ENCODE assay signal across 1 cellular context in genomic region chr1:35808376-35809155, GRCh38.
TF ChIP-seq lines count a peak whose summit lies in the region.

No MANE protein-coding gene starts in this region.

TF ChIP-seq in HepG2, 621 proteins besides CTCF, POLR2A, EP300 and RAD21 (continued from another document and continues in another):
- TF ChIP-seq ZNF362 (CRISPR knock-in tag; IDR thresholded peaks at IDR 0.05; ENCODE audit: borderline replicate concordance) (no peak), ZNF282 (IDR thresholded peaks at IDR 0.05; ENCODE audit: partially characterized antibody) (no peak), MED13 (CRISPR knock-in tag; IDR thresholded peaks at IDR 0.05) (no peak), ZNF768 (CRISPR knock-in tag; IDR thresholded peaks at IDR 0.05) (peak; percentile 35; the same call in 1 of the 2 replicates), REPIN1 (CRISPR knock-in tag; IDR thresholded peaks at IDR 0.05; ENCODE audit: borderline replicate concordance, low read depth) (no peak), ZZZ3 (CRISPR knock-in tag; IDR thresholded peaks at IDR 0.05; ENCODE audit: borderline replicate concordance) (no peak), ZNF550 (CRISPR knock-in tag; IDR thresholded peaks at IDR 0.05; ENCODE audit: borderline replicate concordance) (no peak), AHR (CRISPR knock-in tag; IDR thresholded peaks at IDR 0.05) (no peak), KLF16 (CRISPR knock-in tag; IDR thresholded peaks at IDR 0.05) (no peak), NFRKB (IDR thresholded peaks at IDR 0.05) (no peak), PAX8 (CRISPR knock-in tag; IDR thresholded peaks at IDR 0.05; ENCODE audit: borderline replicate concordance) (no peak), HNRNPUL1 (IDR thresholded peaks at IDR 0.05; ENCODE audit: low read depth, low read length) (no peak), ZNF713 (CRISPR knock-in tag; IDR thresholded peaks at IDR 0.05) (no peak), ZBED4 (CRISPR knock-in tag; IDR thresholded peaks at IDR 0.05; ENCODE audit: borderline replicate concordance) (no peak), ZNF670 (CRISPR knock-in tag; IDR thresholded peaks at IDR 0.05; ENCODE audit: borderline replicate concordance) (no peak), ZNF264 (CRISPR knock-in tag; IDR thresholded peaks at IDR 0.05) (no peak), ZSCAN21 (CRISPR knock-in tag; IDR thresholded peaks at IDR 0.05; ENCODE audit: borderline replicate concordance) (no peak), ZSCAN20 (CRISPR knock-in tag; IDR thresholded peaks at IDR 0.05; ENCODE audit: borderline replicate concordance) (0 out of 2 replicates have a peak, but pooled peaks have one; percentile 49), RBM39 (IDR thresholded peaks at IDR 0.05; ENCODE audit: low read depth, low read length, poor library complexity, severe bottlenecking) (no peak), NR2F2 (IDR thresholded peaks at IDR 0.05; ENCODE audit: borderline replicate concordance, low read depth) (no peak), ZBTB7A (CRISPR knock-in tag; IDR thresholded peaks at IDR 0.05) (peak; percentile 49; the same call in 1 of the 2 replicates), PRPF4 (IDR thresholded peaks at IDR 0.05; ENCODE audit: low read depth, low read length, poor library complexity, severe bottlenecking) (no peak), CHD4 (IDR thresholded peaks at IDR 0.05; ENCODE audit: borderline replicate concordance, low read length) (no peak), ETV5 (CRISPR knock-in tag; IDR thresholded peaks at IDR 0.05; ENCODE audit: borderline replicate concordance) (no peak), SAP130 (CRISPR knock-in tag; IDR thresholded peaks at IDR 0.05; ENCODE audit: low read depth) (peak; percentile 29; the same call in 1 of the 2 replicates), ZNF75D (CRISPR knock-in tag; IDR thresholded peaks at IDR 0.05; ENCODE audit: borderline replicate concordance) (no peak), SMAD9 (CRISPR knock-in tag; IDR thresholded peaks at IDR 0.05) (no peak), AFF4 (CRISPR knock-in tag; IDR thresholded peaks at IDR 0.05) (no peak), ZNF549 (CRISPR knock-in tag; IDR thresholded peaks at IDR 0.05) (no peak), ZBTB10 (CRISPR knock-in tag; IDR thresholded peaks at IDR 0.05; ENCODE audit: borderline replicate concordance) (no peak), ZNF574 (CRISPR knock-in tag; IDR thresholded peaks at IDR 0.05) (no peak), ZMAT3 (CRISPR knock-in tag; conservative IDR thresholded peaks at IDR 0.05) (no peak), HOXA3 (CRISPR knock-in tag; IDR thresholded peaks at IDR 0.05) (peak; percentile 22; the same call in 1 of the 2 replicates), ZSCAN12 (CRISPR knock-in tag; IDR thresholded peaks at IDR 0.05) (no peak), BCLAF1 (IDR thresholded peaks at IDR 0.05) (no peak), ZNF281 (CRISPR knock-in tag; IDR thresholded peaks at IDR 0.05; ENCODE audit: borderline replicate concordance) (no peak), E2F5 (CRISPR knock-in tag; conservative IDR thresholded peaks at IDR 0.05) (no peak), ESRRA (CRISPR knock-in tag; IDR thresholded peaks at IDR 0.05; ENCODE audit: low read depth) (no peak), KDM3A (CRISPR knock-in tag; IDR thresholded peaks at IDR 0.05; ENCODE audit: low read depth) (no peak)
